ENCODE assay signal across 8 cellular contexts in genomic region chr1:6450486-6450885, GRCh38. TPM values are rescaled to one million over a fixed set of nuclear protein-coding genes. Genes with fewer than 3 reads are reported as not detected.
"Had no signal": no experiment of that assay in that cellular context is flagged by ENCODE, and none has a peak within 500 bp of the region (broad histone marks: within the 10 kb centered on the region; RNA-seq: fewer than 3 reads in every experiment).

No MANE protein-coding gene starts in this region.

RNA-seq across cellular contexts. Expression of gene ESPN, which starts 25.9 kb away (rescaled TPM):
- total RNA-seq: psoas muscle, thoracic aorta had no signal

RNA-seq across cellular contexts. Expression of gene HES2, which starts 30.8 kb away (rescaled TPM):
- total RNA-seq: left ventricle myocardium superior; natural killer cell treated with Interleukin-12 subunit alpha and Interleukin-12 subunit beta and Interleukin-15 and Interleukin-18, amount 100 ng/mL, for 72 hours; right atrium auricular region; sciatic nerve; thoracic aorta had no signal
- polyA plus RNA-seq: naive thymus-derived CD4-positive, alpha-beta T cell; ovary had no signal
